ENCODE assay signal across 35 cellular contexts in the genomic region with DNA sequence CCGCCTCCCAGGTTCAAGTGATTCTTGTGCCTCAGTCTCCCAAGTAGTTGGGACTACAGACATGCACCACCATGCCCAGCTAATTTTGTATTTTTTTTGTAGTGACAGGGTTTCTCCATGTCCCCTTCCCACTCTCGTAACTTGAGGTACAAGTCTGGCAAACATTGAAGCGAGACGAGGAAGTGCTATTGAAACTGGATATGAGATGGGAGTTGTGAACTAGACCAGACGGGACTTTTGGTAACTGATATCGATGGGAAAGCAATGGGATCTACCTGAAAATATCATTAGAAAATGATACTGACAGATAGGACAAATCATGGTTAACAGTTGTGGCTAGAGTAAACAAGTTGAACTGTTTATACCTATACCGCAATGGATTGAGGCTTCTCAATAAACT.
"Had no signal": no experiment of that assay in that cellular context is flagged by ENCODE, and none has a peak within 500 bp of the region (broad histone marks: within the 10 kb centered on the region; RNA-seq: fewer than 3 reads in every experiment).

No MANE protein-coding gene starts in this region.

- H3K9me3 ChIP-seq: adrenal gland had no signal

- H3K36me3 Mint-ChIP-seq: activated CD8-positive, alpha-beta memory T cell treated with anti-CD3 and anti-CD28 coated beads, Interleukin-2, amount 10 ng/mL, durations not matched to agents 7 days and 5 days; activated naive CD4-positive, alpha-beta T cell treated with anti-CD3 and anti-CD28 coated beads, Interleukin-2, amount 50 U/mL, for 72 hours; activated naive CD8-positive, alpha-beta T cell treated with anti-CD3 and anti-CD28 coated beads for 36 hours; brain had no signal

- H3K4me1 Mint-ChIP-seq: activated T-helper 17 cell treated with anti-CD3 and anti-CD28 coated beads, Interleukin-2, amount 50 U/mL, for 72 hours; brain had no signal

- ATAC-seq: activated CD8-positive, alpha-beta memory T cell treated with anti-CD3 and anti-CD28 coated beads, Interleukin-2, amount 10 ng/mL, durations not matched to agents 7 days and 5 days; activated CD8-positive, alpha-beta T cell treated with anti-CD3 and anti-CD28 coated beads, Interleukin-2, amount 10 ng/mL, durations not matched to agents 7 days and 5 days; activated naive CD4-positive, alpha-beta T cell treated with anti-CD3 and anti-CD28 coated beads, Interleukin-2, amount 50 U/mL, for 72 hours; activated T-cell treated with anti-CD3 and anti-CD28 coated beads, Interleukin-2, amount 50 U/mL, for 4 hours; activated T-cell treated with anti-CD3 and anti-CD28 coated beads, Interleukin-2, amount 50 U/mL, for 72 hours; activated T-helper 17 cell treated with anti-CD3 and anti-CD28 coated beads, Interleukin-2, amount 50 U/mL, for 72 hours had no signal

- H3K9me3 Mint-ChIP-seq: activated B cell treated with CpG ODN at 0.5 μM for 24 hours; activated CD4-positive, alpha-beta memory T cell treated with anti-CD3 and anti-CD28 coated beads, Interleukin-2, amount 10 ng/mL, durations not matched to agents 7 days and 5 days; activated CD4-positive, alpha-beta T cell treated with anti-CD3 and anti-CD28 coated beads, Interleukin-2, amount 10 ng/mL, durations not matched to agents 7 days and 5 days; activated naive CD4-positive, alpha-beta T cell treated with anti-CD3 and anti-CD28 coated beads for 36 hours; activated naive CD4-positive, alpha-beta T cell treated with anti-CD3 and anti-CD28 coated beads, Interleukin-2, amount 50 U/mL, for 72 hours; activated T-cell treated with anti-CD3 and anti-CD28 coated beads, Interleukin-2, amount 50 U/mL, for 4 hours; activated T-cell treated with anti-CD3 and anti-CD28 coated beads, Interleukin-2, amount 50 U/mL, for 72 hours; activated T-helper 1 cell treated with anti-CD3 and anti-CD28 coated beads, Interleukin-12 subunit alpha, Interleukin-12 subunit beta, Interleukin-2, Interleukin-4 antibody, amounts not matched to agents 30 ng/mL and 10 ng/mL and 1 ng/mL, durations not matched to agents 14 hours and 24 hours and 36 hours; activated T-helper 17 cell treated with anti-CD3 and anti-CD28 coated beads, Interleukin-2, amount 50 U/mL, for 72 hours; central memory CD8-positive, alpha-beta T cell; T-helper 1 cell treated with Interleukin-12 subunit alpha and Interleukin-12 subunit beta and Interleukin-4 antibody, amounts not matched to agents 30 μg/mL and 1 μg/mL, for 36 hours; T-helper 2 cell treated with Interferon-gamma antibody and Interleukin-4, amounts not matched to agents 5 μg/mL and 100 μg/mL, for 36 hours had no signal

- H3K4me3 ChIP-seq: adrenal gland, cardiac muscle cell had no signal

- H3K36me3 ChIP-seq: adrenal gland, cardiac muscle cell had no signal

- H3K27ac ChIP-seq: adrenal gland, cardiac muscle cell, VCaP had no signal

- H3K4me3 Mint-ChIP-seq: activated B cell treated with CpG ODN at 0.5 μM for 24 hours; activated CD4-positive, alpha-beta memory T cell treated with anti-CD3 and anti-CD28 coated beads, Interleukin-2, amount 10 ng/mL, durations not matched to agents 7 days and 5 days; activated CD4-positive, alpha-beta T cell treated with anti-CD3 and anti-CD28 coated beads, Interleukin-2, amount 10 ng/mL, durations not matched to agents 7 days and 5 days; activated CD8-positive, alpha-beta memory T cell treated with anti-CD3 and anti-CD28 coated beads, Interleukin-2, amount 10 ng/mL, durations not matched to agents 7 days and 5 days; activated CD8-positive, alpha-beta T cell treated with anti-CD3 and anti-CD28 coated beads, Interleukin-2, amount 10 ng/mL, durations not matched to agents 7 days and 5 days; activated naive CD4-positive, alpha-beta T cell treated with anti-CD3 and anti-CD28 coated beads for 36 hours; activated naive CD8-positive, alpha-beta T cell treated with anti-CD3 and anti-CD28 coated beads for 36 hours; activated T-cell treated with anti-CD3 and anti-CD28 coated beads, Interleukin-2, amount 50 U/mL, for 4 hours; activated T-cell treated with anti-CD3 and anti-CD28 coated beads, Interleukin-2, amount 50 U/mL, for 72 hours; activated T-helper 1 cell treated with anti-CD3 and anti-CD28 coated beads, Interleukin-12 subunit alpha, Interleukin-12 subunit beta, Interleukin-2, Interleukin-4 antibody, amounts not matched to agents 30 ng/mL and 10 ng/mL and 1 ng/mL, durations not matched to agents 14 hours and 24 hours and 36 hours; activated T-helper 17 cell treated with anti-CD3 and anti-CD28 coated beads, Interleukin-2, amount 50 U/mL, for 72 hours; brain; central memory CD8-positive, alpha-beta T cell; T-helper 1 cell treated with Interleukin-12 subunit alpha and Interleukin-12 subunit beta and Interleukin-4 antibody, amounts not matched to agents 30 μg/mL and 1 μg/mL, for 36 hours; T-helper 2 cell treated with Interferon-gamma antibody and Interleukin-4, amounts not matched to agents 5 μg/mL and 100 μg/mL, for 36 hours had no signal

- H3K27ac Mint-ChIP-seq: activated B cell treated with CpG ODN at 0.5 μM for 24 hours; activated CD4-positive, alpha-beta memory T cell treated with anti-CD3 and anti-CD28 coated beads, Interleukin-2, amount 10 ng/mL, durations not matched to agents 7 days and 5 days; activated CD4-positive, alpha-beta T cell treated with anti-CD3 and anti-CD28 coated beads, Interleukin-2, amount 10 ng/mL, durations not matched to agents 7 days and 5 days; activated CD8-positive, alpha-beta memory T cell treated with anti-CD3 and anti-CD28 coated beads, Interleukin-2, amount 10 ng/mL, durations not matched to agents 7 days and 5 days; activated CD8-positive, alpha-beta T cell treated with anti-CD3 and anti-CD28 coated beads, Interleukin-2, amount 10 ng/mL, durations not matched to agents 7 days and 5 days; activated naive CD4-positive, alpha-beta T cell treated with anti-CD3 and anti-CD28 coated beads for 36 hours; activated naive CD8-positive, alpha-beta T cell treated with anti-CD3 and anti-CD28 coated beads for 36 hours; activated T-cell treated with anti-CD3 and anti-CD28 coated beads, Interleukin-2, amount 50 U/mL, for 72 hours; activated T-helper 1 cell treated with anti-CD3 and anti-CD28 coated beads, Interleukin-12 subunit alpha, Interleukin-12 subunit beta, Interleukin-2, Interleukin-4 antibody, amounts not matched to agents 30 ng/mL and 10 ng/mL and 1 ng/mL, durations not matched to agents 14 hours and 24 hours and 36 hours; activated T-helper 17 cell treated with anti-CD3 and anti-CD28 coated beads, Interleukin-2, amount 50 U/mL, for 72 hours; brain; T-helper 1 cell treated with Interleukin-12 subunit alpha and Interleukin-12 subunit beta and Interleukin-4 antibody, amounts not matched to agents 30 μg/mL and 1 μg/mL, for 36 hours; T-helper 2 cell treated with Interferon-gamma antibody and Interleukin-4, amounts not matched to agents 5 μg/mL and 100 μg/mL, for 36 hours had no signal

- DNase-seq: activated B cell treated with CpG ODN at 0.5 μM for 24 hours; activated CD4-positive, alpha-beta memory T cell treated with anti-CD3 and anti-CD28 coated beads, Interleukin-2, amount 10 ng/mL, durations not matched to agents 7 days and 5 days; activated CD4-positive, alpha-beta T cell treated with anti-CD3 and anti-CD28 coated beads for 48 hours; activated CD4-positive, alpha-beta T cell treated with anti-CD3 and anti-CD28 coated beads, Interleukin-2, amount 10 ng/mL, durations not matched to agents 7 days and 5 days; activated CD4-positive, alpha-beta T cell treated with anti-CD3 and anti-CD28 coated beads, Interleukin-2, amount 50 U/mL, for 48 hours; activated CD4-positive, CD25-positive, alpha-beta regulatory T cell treated with anti-CD3 and anti-CD28 coated beads, Interleukin-2, amount 50 U/mL, for 72 hours; activated CD8-positive, alpha-beta memory T cell treated with anti-CD3 and anti-CD28 coated beads for 24 hours; activated CD8-positive, alpha-beta memory T cell treated with anti-CD3 and anti-CD28 coated beads, Interleukin-2, amount 10 ng/mL, durations not matched to agents 7 days and 5 days; activated CD8-positive, alpha-beta memory T cell treated with anti-CD3 and anti-CD28 coated beads, Interleukin-2, amount 50 U/mL, for 48 hours; activated CD8-positive, alpha-beta T cell treated with anti-CD3 and anti-CD28 coated beads, Interleukin-2, amount 10 ng/mL, durations not matched to agents 7 days and 5 days; activated effector memory CD4-positive, alpha-beta T cell treated with anti-CD3 and anti-CD28 coated beads, Interleukin-2, amount 50 U/mL, for 16 hours; activated gamma-delta T cell treated with Interleukin-2 at 50 U/mL for 16 hours; activated naive CD4-positive, alpha-beta T cell; activated naive CD4-positive, alpha-beta T cell treated with anti-CD3 and anti-CD28 coated beads for 36 hours; activated naive CD4-positive, alpha-beta T cell treated with anti-CD3 and anti-CD28 coated beads, Interleukin-2, amount 50 U/mL, for 16 hours; activated naive CD8-positive, alpha-beta T cell treated with anti-CD3 and anti-CD28 coated beads for 36 hours; activated T-cell treated with anti-CD3 and anti-CD28 coated beads, Interleukin-2, amount 50 U/mL, for 4 hours; activated T-cell treated with anti-CD3 and anti-CD28 coated beads, Interleukin-2, amount 50 U/mL, for 72 hours; adrenal gland; amniotic stem cell; aorta; caudate nucleus; cerebellar nuclear complex; T-helper 1 cell; T-helper 2 cell; T-helper 9 cell had no signal

- H3K4me1 ChIP-seq: adrenal gland had no signal
